Comparison of ENCODE assay signal across 1 cellular context in genomic region chr7:80918909-80919721, GRCh38.
TF ChIP-seq lines count a peak whose summit lies in the region.

TSS of gene SEMA3C (minus strand) at chr7:80919051. CDS start at chr7:80916781, 2,270 bp downstream.

TF ChIP-seq in SK-N-SH treated with all-trans-retinoic acid at 6 μM for 48 hours, 23 proteins besides CTCF, POLR2A, EP300 and RAD21 (continued from another document):
- TF ChIP-seq POU6F1 (CRISPR knock-in tag; IDR thresholded peaks at IDR 0.05; ENCODE audit: borderline replicate concordance, low read depth) (no peak), OSR1 (CRISPR knock-in tag; IDR thresholded peaks at IDR 0.05) (0 out of 2 replicates have a peak, but pooled peaks have one; percentile 69), ZNF565 (CRISPR knock-in tag; conservative IDR thresholded peaks at IDR 0.05; ENCODE audit: low read depth) (no peak), SNAI2 (CRISPR knock-in tag; IDR thresholded peaks at IDR 0.05) (peak; percentile 87), ZFP3 (CRISPR knock-in tag; IDR thresholded peaks at IDR 0.05) (peak; percentile 70; the same call in 1 of the 2 replicates), ISL1 (CRISPR knock-in tag; IDR thresholded peaks at IDR 0.05) (no peak)
